ENCODE assay signal across 9 cellular contexts in genomic region chr22:29702025-29702930, GRCh38. TPM values are rescaled to one million over a fixed set of nuclear protein-coding genes. Genes with fewer than 3 reads are reported as not detected.
DNase-seq lines count a peak whose midpoint lies in the region; ATAC-seq and TF ChIP-seq lines count a peak whose summit lies in the region.
"Had no signal": no experiment of that assay in that cellular context is flagged by ENCODE, and none has a peak within 500 bp of the region (broad histone marks: within the 10 kb centered on the region; RNA-seq: fewer than 3 reads in every experiment).

No MANE protein-coding gene starts in this region.

- H3K4me1 ChIP-seq in GM23338 (ENCODE audit: insufficient read depth) (peaks cover 50% of the 10 kb centered on the region), RWPE2 (ENCODE audit: insufficient read depth, poor library complexity, severe bottlenecking) (no peaks in the 10 kb centered on the region), vagina (peaks cover 26% of the 10 kb centered on the region)

- H3K27me3 Mint-ChIP-seq in GM23338 (ENCODE audit: insufficient read depth, low read depth, poor library complexity) = peaks cover 40% of the 10 kb centered on the region

- H3K79me2 ChIP-seq in GM23338 (replicated peaks; ENCODE audit: insufficient read depth) = no peaks in the 10 kb centered on the region

- ATAC-seq in GM23338 = peak; percentile 34
- ATAC-seq in RWPE2 (ENCODE audit: low read depth) = peak; percentile 42
- ATAC-seq in HG02763 (IDR thresholded peaks at IDR 0.05; ENCODE audit: unreplicated experiment) = no peak
- no peak for ATAC-seq in HG03521 (IDR thresholded peaks at IDR 0.05; ENCODE audit: unreplicated experiment)

- intact Hi-C loops in vagina (cut with DNase I) = no loop called here

- peak overlapping the region; percentile 31; the same call in 1 of the 3 replicates for H3K4me3 Mint-ChIP-seq in GM23338

- no peaks in the 10 kb centered on the region; the same call in 1 of the 2 replicates for H4K20me1 ChIP-seq in GM23338 (replicated peaks; ENCODE audit: insufficient read depth)

- DNase-seq in AG09309 (ENCODE audit: low read depth) (no peak), GM23338 (ENCODE audit: low spot score) (no peak), RWPE2 (ENCODE audit: low spot score) (no peak), kidney epithelial cell (ENCODE audit: low read depth) (no peak), NK-92 (lab: John Stamatoyannopoulos, UW; ENCODE audit: unreplicated experiment) (no peak), vagina (ENCODE audit: extremely low spot score in 2 of 2) (no peak)
- DNase-seq: stimulated activated CD4-positive, alpha-beta T cell treated with anti-CD3 and anti-CD28 coated beads, Interleukin-15, amount 100 ng/mL, for 24 hours had no signal

- H3K36me3 Mint-ChIP-seq in GM23338 (ENCODE audit: low read depth) = no peaks in the 10 kb centered on the region

- TF ChIP-seq POLR2A in vagina (IDR thresholded peaks at IDR 0.05) = no peak

- TF ChIP-seq CTCF in AG09309 (IDR thresholded peaks at IDR 0.05; ENCODE audit: control insufficient read depth, insufficient read depth, low read depth, low read length, missing control alignments) = peak; percentile 25
- no peak for TF ChIP-seq CTCF in GM23338 (conservative IDR thresholded peaks at IDR 0.05; ENCODE audit: low read depth in 2 of 2)
- no peak for TF ChIP-seq CTCF in RWPE2 (IDR thresholded peaks at IDR 0.05; ENCODE audit: poor library complexity, severe bottlenecking)
- TF ChIP-seq CTCF in kidney epithelial cell (IDR thresholded peaks at IDR 0.05; ENCODE audit: insufficient read depth, low read length, poor library complexity, severe bottlenecking) = peak; percentile 16
- no peak for TF ChIP-seq CTCF in vagina (IDR thresholded peaks at IDR 0.05)

- H3K27ac ChIP-seq in GM23338 (ENCODE audit: low read depth) (no peak overlapping the region), RWPE2 (ENCODE audit: poor library complexity, severe bottlenecking) (no peak overlapping the region), vagina (no peak overlapping the region)

- H3K36me3 ChIP-seq in GM23338 (ENCODE audit: insufficient read depth) (no peaks in the 10 kb centered on the region), RWPE2 (ENCODE audit: low read depth) (no peaks in the 10 kb centered on the region), kidney epithelial cell (ENCODE audit: control insufficient read depth, insufficient read depth, low read length) (no peaks in the 10 kb centered on the region), vagina (no peaks in the 10 kb centered on the region)

- H3K9me3 ChIP-seq in RWPE2 (ENCODE audit: severe bottlenecking) (no peaks in the 10 kb centered on the region), vagina (no peaks in the 10 kb centered on the region)

- 0 out of 2 replicates have a peak, but pooled peaks cover 6% of the 10 kb centered on the region for H3F3A ChIP-seq in GM23338 (replicated peaks; ENCODE audit: low read depth)

- no peak overlapping the region for H3K27ac Mint-ChIP-seq in GM23338

- H3K9me3 Mint-ChIP-seq in GM23338 = no peaks in the 10 kb centered on the region; the same call in 2 of the 3 replicates

- H3K27me3 ChIP-seq in GM23338 (ENCODE audit: insufficient read depth) (peaks cover 23% of the 10 kb centered on the region), RWPE2 (ENCODE audit: insufficient read depth, poor library complexity, severe bottlenecking) (no peaks in the 10 kb centered on the region), kidney epithelial cell (ENCODE audit: control insufficient read depth, insufficient read depth, low read length) (peaks cover 19% of the 10 kb centered on the region), vagina (no peaks in the 10 kb centered on the region)

- H3K9me2 ChIP-seq in GM23338 (ENCODE audit: insufficient read depth) = no peaks in the 10 kb centered on the region

- no peak overlapping the region for H2AFZ ChIP-seq in GM23338

- H3K4me3 ChIP-seq in AG09309 (ENCODE audit: control insufficient read depth, low read depth, low read length) = no peak overlapping the region
- peak overlapping the region; percentile 25; the same call in 1 of the 2 replicates for H3K4me3 ChIP-seq in GM23338
- no peak overlapping the region for H3K4me3 ChIP-seq in RWPE2 (ENCODE audit: severe bottlenecking)
- H3K4me3 ChIP-seq in kidney epithelial cell (ENCODE audit: low read depth, low read length) = no peak overlapping the region
- H3K4me3 ChIP-seq in vagina = no peak overlapping the region

- H3K4me2 ChIP-seq in GM23338 = peak overlapping the region; percentile 80

- H3K4me1 Mint-ChIP-seq in GM23338 = peaks cover 55% of the 10 kb centered on the region

TF ChIP-seq in GM23338, 12 proteins besides CTCF, POLR2A, EP300 and RAD21 (continues in another document):
- TF ChIP-seq ETS1 (IDR thresholded peaks at IDR 0.05) (no peak), REST (IDR thresholded peaks at IDR 0.05; ENCODE audit: unreplicated experiment) (no peak)

RNA-seq across cellular contexts. Expression of gene CABP7, which starts 17.5 kb away (rescaled TPM):
- total RNA-seq in GM23338 (2014; rRNA removed; shearing (Covaris generic)) = 0.24 and 0.35 TPM in 2 replicates
- polyA plus RNA-seq in GM23338 (2016; fragmentation: Nextera tagmentation; extraction: Ambion mirVana) = 0.06 and 0.23 TPM in 2 replicates
- total RNA-seq in kidney epithelial cell (not detected in 2 replicates), vagina (not detected)

Comparison
In these comparisons a context has a peak if more than half of its experiments do, and no peak if none do; other contexts are left out.
1. CTCF ChIP-seq: peak in AG09309 (single experiment) and kidney epithelial cell (single experiment); none in GM23338 (0 of 2), RWPE2 (single experiment) and vagina (0 of 3).
2. ATAC-seq: peak in GM23338 (single experiment) and RWPE2 (single experiment); none in HG02763 (single experiment) and HG03521 (single experiment).